1 cellular context compared by ENCODE assay signal in the genomic region with DNA sequence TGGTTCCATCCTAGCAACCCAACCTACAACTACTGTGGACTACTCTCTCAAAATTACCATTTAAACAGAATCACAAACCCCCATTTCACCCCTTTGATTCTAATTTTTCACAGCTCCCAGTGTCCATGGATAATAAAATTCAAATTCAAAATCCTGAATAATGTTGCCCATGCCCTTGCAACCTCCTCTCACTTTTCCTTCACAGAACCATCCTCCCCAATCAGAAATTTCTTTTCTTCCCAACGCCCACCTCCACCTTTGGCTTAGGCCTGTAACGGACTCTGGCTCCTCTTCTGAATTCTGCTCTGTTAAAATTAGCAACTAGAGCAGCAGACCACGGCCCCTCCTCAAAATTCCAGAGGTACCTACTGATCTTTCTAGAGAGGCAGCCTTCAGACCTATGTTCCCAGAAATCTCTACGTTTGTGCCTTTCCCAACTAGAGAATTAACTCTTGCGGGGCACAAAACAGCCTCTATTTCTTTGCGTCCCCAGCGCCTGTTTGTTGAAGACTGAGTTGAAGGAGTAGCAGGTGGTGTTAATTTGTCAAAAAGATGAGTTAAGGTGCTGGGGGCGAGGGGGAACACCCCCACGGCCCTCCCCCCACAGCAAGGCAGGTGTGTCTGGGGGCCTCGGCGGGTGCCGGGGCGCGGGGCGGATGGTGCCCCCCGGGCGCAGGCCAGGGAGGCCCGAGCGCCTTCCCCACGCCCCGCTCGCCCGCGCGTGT.
A peak's percentile ranks its signal among the peaks of the same experiment; 100 is the strongest.
TF ChIP-seq lines count a peak whose summit lies in the region.

No MANE protein-coding gene starts in this region.

TF ChIP-seq in HepG2, 621 proteins besides CTCF, POLR2A, EP300 and RAD21 (continued from another document):
- TF ChIP-seq, protein P1, sequence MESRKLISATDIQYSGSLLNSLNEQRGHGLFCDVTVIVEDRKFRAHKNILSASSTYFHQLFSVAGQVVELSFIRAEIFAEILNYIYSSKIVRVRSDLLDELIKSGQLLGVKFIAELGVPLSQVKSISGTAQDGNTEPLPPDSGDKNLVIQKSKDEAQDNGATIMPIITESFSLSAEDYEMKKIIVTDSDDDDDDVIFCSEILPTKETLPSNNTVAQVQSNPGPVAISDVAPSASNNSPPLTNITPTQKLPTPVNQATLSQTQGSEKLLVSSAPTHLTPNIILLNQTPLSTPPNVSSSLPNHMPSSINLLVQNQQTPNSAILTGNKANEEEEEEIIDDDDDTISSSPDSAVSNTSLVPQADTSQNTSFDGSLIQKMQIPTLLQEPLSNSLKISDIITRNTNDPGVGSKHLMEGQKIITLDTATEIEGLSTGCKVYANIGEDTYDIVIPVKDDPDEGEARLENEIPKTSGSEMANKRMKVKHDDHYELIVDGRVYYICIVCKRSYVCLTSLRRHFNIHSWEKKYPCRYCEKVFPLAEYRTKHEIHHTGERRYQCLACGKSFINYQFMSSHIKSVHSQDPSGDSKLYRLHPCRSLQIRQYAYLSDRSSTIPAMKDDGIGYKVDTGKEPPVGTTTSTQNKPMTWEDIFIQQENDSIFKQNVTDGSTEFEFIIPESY (CRISPR knock-in tag; IDR thresholded peaks at IDR 0.05) = no peak
- TF ChIP-seq MED1 (CRISPR knock-in tag; IDR thresholded peaks at IDR 0.05) (0 out of 2 replicates have a peak, but pooled peaks have one; percentile 14), ZNF674 (CRISPR knock-in tag; IDR thresholded peaks at IDR 0.05; ENCODE audit: low read depth) (0 out of 2 replicates have a peak, but pooled peaks have one; percentile 5), ZNF354B (CRISPR knock-in tag; IDR thresholded peaks at IDR 0.05) (0 out of 2 replicates have a peak, but pooled peaks have one; percentile 6), SMAD3 (CRISPR knock-in tag; IDR thresholded peaks at IDR 0.05) (0 out of 2 replicates have a peak, but pooled peaks have one; percentile 11), SMYD3 (CRISPR knock-in tag; IDR thresholded peaks at IDR 0.05) (no peak), ERF (CRISPR knock-in tag; IDR thresholded peaks at IDR 0.05) (no peak), SAFB2 (CRISPR knock-in tag; IDR thresholded peaks at IDR 0.05; ENCODE audit: borderline replicate concordance, low read depth) (0 out of 2 replicates have a peak, but pooled peaks have one; percentile 40), ZNF431 (CRISPR knock-in tag; IDR thresholded peaks at IDR 0.05; ENCODE audit: borderline replicate concordance, low read depth) (peak; percentile 68; the same call in 1 of the 2 replicates), HMGA1 (CRISPR knock-in tag; conservative IDR thresholded peaks at IDR 0.05) (no peak), ZNF644 (CRISPR knock-in tag; IDR thresholded peaks at IDR 0.05; ENCODE audit: low read depth) (no peak), FIP1L1 (IDR thresholded peaks at IDR 0.05; ENCODE audit: borderline replicate concordance, insufficient read depth, low read depth, low read length) (no peak), ZBTB7B (CRISPR knock-in tag; IDR thresholded peaks at IDR 0.05) (0 out of 2 replicates have a peak, but pooled peaks have one; percentile 18), ZNF891 (CRISPR knock-in tag; IDR thresholded peaks at IDR 0.05) (0 out of 2 replicates have a peak, but pooled peaks have one; percentile 8), SP1 (IDR thresholded peaks at IDR 0.05) (no peak), SP1 (CRISPR knock-in tag; IDR thresholded peaks at IDR 0.05) (no peak)
- TF ChIP-seq, protein P2, sequence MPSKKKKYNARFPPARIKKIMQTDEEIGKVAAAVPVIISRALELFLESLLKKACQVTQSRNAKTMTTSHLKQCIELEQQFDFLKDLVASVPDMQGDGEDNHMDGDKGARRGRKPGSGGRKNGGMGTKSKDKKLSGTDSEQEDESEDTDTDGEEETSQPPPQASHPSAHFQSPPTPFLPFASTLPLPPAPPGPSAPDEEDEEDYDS (CRISPR knock-in tag; IDR thresholded peaks at IDR 0.05) = no peak
- TF ChIP-seq, protein P3, sequence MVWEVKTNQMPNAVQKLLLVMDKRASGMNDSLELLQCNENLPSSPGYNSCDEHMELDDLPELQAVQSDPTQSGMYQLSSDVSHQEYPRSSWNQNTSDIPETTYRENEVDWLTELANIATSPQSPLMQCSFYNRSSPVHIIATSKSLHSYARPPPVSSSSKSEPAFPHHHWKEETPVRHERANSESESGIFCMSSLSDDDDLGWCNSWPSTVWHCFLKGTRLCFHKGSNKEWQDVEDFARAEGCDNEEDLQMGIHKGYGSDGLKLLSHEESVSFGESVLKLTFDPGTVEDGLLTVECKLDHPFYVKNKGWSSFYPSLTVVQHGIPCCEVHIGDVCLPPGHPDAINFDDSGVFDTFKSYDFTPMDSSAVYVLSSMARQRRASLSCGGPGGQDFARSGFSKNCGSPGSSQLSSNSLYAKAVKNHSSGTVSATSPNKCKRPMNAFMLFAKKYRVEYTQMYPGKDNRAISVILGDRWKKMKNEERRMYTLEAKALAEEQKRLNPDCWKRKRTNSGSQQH (CRISPR knock-in tag; IDR thresholded peaks at IDR 0.05; ENCODE audit: low read depth) = no peak
- TF ChIP-seq, protein P4, sequence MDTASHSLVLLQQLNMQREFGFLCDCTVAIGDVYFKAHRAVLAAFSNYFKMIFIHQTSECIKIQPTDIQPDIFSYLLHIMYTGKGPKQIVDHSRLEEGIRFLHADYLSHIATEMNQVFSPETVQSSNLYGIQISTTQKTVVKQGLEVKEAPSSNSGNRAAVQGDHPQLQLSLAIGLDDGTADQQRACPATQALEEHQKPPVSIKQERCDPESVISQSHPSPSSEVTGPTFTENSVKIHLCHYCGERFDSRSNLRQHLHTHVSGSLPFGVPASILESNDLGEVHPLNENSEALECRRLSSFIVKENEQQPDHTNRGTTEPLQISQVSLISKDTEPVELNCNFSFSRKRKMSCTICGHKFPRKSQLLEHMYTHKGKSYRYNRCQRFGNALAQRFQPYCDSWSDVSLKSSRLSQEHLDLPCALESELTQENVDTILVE (CRISPR knock-in tag; IDR thresholded peaks at IDR 0.05) = no peak
- TF ChIP-seq, protein P5, sequence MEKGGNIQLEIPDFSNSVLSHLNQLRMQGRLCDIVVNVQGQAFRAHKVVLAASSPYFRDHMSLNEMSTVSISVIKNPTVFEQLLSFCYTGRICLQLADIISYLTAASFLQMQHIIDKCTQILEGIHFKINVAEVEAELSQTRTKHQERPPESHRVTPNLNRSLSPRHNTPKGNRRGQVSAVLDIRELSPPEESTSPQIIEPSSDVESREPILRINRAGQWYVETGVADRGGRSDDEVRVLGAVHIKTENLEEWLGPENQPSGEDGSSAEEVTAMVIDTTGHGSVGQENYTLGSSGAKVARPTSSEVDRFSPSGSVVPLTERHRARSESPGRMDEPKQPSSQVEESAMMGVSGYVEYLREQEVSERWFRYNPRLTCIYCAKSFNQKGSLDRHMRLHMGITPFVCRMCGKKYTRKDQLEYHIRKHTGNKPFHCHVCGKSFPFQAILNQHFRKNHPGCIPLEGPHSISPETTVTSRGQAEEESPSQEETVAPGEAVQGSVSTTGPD (CRISPR knock-in tag; IDR thresholded peaks at IDR 0.05) = no peak
- TF ChIP-seq, protein P6, sequence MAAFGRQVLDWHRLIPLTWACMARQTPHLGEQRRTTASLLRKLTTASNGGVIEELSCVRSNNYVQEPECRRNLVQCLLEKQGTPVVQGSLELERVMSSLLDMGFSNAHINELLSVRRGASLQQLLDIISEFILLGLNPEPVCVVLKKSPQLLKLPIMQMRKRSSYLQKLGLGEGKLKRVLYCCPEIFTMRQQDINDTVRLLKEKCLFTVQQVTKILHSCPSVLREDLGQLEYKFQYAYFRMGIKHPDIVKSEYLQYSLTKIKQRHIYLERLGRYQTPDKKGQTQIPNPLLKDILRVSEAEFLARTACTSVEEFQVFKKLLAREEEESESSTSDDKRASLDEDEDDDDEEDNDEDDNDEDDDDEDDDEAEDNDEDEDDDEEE (CRISPR knock-in tag; IDR thresholded peaks at IDR 0.05) = peak; percentile 76; the same call in 1 of the 2 replicates
- TF ChIP-seq, protein P7, sequence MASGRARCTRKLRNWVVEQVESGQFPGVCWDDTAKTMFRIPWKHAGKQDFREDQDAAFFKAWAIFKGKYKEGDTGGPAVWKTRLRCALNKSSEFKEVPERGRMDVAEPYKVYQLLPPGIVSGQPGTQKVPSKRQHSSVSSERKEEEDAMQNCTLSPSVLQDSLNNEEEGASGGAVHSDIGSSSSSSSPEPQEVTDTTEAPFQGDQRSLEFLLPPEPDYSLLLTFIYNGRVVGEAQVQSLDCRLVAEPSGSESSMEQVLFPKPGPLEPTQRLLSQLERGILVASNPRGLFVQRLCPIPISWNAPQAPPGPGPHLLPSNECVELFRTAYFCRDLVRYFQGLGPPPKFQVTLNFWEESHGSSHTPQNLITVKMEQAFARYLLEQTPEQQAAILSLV (CRISPR knock-in tag; IDR thresholded peaks at IDR 0.05; ENCODE audit: borderline replicate concordance) = 0 out of 2 replicates have a peak, but pooled peaks have one; percentile 52
- TF ChIP-seq, protein P8, sequence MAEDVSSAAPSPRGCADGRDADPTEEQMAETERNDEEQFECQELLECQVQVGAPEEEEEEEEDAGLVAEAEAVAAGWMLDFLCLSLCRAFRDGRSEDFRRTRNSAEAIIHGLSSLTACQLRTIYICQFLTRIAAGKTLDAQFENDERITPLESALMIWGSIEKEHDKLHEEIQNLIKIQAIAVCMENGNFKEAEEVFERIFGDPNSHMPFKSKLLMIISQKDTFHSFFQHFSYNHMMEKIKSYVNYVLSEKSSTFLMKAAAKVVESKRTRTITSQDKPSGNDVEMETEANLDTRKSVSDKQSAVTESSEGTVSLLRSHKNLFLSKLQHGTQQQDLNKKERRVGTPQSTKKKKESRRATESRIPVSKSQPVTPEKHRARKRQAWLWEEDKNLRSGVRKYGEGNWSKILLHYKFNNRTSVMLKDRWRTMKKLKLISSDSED (CRISPR knock-in tag; IDR thresholded peaks at IDR 0.05) = peak; percentile 54; the same call in 1 of the 2 replicates
